In the genomic region with DNA sequence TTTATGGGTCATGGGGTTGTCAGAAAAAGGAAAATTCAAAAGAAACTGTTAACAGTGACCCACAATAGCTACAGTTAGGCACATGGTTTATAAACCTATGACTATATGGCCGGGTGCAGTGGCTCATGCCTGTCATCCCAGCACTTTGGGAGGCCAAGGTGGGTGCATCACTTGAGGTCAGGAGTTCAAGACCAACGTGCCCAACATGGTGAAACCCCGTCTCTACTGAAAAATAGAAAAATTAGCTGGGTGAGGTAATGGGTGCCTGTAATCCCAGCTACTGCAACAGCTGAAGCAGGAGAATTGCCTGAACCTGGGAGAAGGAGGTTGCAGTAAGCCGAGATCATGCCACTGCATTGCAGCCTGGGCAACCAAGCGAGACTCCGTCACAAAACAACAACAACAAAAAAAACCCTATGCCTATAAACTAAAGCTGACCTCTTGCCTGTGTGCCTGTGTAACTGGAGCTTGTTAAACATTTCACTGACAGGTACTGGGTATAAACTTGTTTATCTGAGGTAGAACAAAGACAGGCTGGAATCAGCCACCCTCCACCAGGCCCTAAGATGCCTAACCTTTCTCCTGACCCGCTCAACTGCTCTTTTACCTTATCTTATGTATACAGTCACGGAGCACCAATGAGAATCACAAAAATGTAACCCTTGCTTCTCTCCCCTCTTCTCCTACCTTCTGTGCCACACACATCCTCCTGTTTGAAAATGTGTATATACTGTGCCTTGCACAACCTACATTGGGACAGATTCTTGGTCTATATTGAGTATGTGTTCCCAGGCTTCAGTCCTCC, we compare ENCODE assay signal across 1 cellular context.
TF ChIP-seq lines count a peak whose summit lies in the region.

No MANE protein-coding gene starts in this region.

TF ChIP-seq in HepG2, 621 proteins besides CTCF, POLR2A, EP300 and RAD21 (continued from another document and continues in another):
- TF ChIP-seq ZNF329 (CRISPR knock-in tag; IDR thresholded peaks at IDR 0.05; ENCODE audit: low read depth): no peak
- no peak; the same call in 1 of the 2 replicates for TF ChIP-seq ZNF136 (CRISPR knock-in tag; IDR thresholded peaks at IDR 0.05; ENCODE audit: low read depth)
- TF ChIP-seq, protein P1, sequence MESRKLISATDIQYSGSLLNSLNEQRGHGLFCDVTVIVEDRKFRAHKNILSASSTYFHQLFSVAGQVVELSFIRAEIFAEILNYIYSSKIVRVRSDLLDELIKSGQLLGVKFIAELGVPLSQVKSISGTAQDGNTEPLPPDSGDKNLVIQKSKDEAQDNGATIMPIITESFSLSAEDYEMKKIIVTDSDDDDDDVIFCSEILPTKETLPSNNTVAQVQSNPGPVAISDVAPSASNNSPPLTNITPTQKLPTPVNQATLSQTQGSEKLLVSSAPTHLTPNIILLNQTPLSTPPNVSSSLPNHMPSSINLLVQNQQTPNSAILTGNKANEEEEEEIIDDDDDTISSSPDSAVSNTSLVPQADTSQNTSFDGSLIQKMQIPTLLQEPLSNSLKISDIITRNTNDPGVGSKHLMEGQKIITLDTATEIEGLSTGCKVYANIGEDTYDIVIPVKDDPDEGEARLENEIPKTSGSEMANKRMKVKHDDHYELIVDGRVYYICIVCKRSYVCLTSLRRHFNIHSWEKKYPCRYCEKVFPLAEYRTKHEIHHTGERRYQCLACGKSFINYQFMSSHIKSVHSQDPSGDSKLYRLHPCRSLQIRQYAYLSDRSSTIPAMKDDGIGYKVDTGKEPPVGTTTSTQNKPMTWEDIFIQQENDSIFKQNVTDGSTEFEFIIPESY (CRISPR knock-in tag; IDR thresholded peaks at IDR 0.05): no peak
- 0 out of 2 replicates have a peak, but pooled peaks have one; percentile 31 for TF ChIP-seq ZNF335 (CRISPR knock-in tag; IDR thresholded peaks at IDR 0.05)
- no peak for TF ChIP-seq RNF2 (conservative IDR thresholded peaks at IDR 0.05; ENCODE audit: low read depth)
- TF ChIP-seq MAF1 (CRISPR knock-in tag; IDR thresholded peaks at IDR 0.05; ENCODE audit: borderline replicate concordance): no peak
- TF ChIP-seq GATA4 (IDR thresholded peaks at IDR 0.05; ENCODE audit: borderline replicate concordance, low read depth): peak; percentile 86; the same call in 1 of the 2 replicates
- 0 out of 2 replicates have a peak, but pooled peaks have one; percentile 56 for TF ChIP-seq ZNF615 (CRISPR knock-in tag; IDR thresholded peaks at IDR 0.05; ENCODE audit: borderline replicate concordance)
- no peak for TF ChIP-seq ATAD3A (CRISPR knock-in tag; IDR thresholded peaks at IDR 0.05)
- 0 out of 2 replicates have a peak, but pooled peaks have one; percentile 55 for TF ChIP-seq ZNF232 (CRISPR knock-in tag; IDR thresholded peaks at IDR 0.05; ENCODE audit: borderline replicate concordance)
- TF ChIP-seq ZNF572 (CRISPR knock-in tag; IDR thresholded peaks at IDR 0.05): no peak
- TF ChIP-seq, protein P2, sequence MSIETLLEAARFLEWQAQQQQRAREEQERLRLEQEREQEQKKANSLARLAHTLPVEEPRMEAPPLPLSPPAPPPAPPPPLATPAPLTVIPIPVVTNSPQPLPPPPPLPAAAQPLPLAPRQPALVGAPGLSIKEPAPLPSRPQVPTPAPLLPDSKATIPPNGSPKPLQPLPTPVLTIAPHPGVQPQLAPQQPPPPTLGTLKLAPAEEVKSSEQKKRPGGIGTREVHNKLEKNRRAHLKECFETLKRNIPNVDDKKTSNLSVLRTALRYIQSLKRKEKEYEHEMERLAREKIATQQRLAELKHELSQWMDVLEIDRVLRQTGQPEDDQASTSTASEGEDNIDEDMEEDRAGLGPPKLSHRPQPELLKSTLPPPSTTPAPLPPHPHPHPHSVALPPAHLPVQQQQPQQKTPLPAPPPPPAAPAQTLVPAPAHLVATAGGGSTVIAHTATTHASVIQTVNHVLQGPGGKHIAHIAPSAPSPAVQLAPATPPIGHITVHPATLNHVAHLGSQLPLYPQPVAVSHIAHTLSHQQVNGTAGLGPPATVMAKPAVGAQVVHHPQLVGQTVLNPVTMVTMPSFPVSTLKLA (IDR thresholded peaks at IDR 0.05): no peak
- TF ChIP-seq, protein P3, sequence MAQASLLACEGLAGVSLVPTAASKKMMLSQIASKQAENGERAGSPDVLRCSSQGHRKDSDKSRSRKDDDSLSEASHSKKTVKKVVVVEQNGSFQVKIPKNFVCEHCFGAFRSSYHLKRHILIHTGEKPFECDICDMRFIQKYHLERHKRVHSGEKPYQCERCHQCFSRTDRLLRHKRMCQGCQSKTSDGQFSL (CRISPR knock-in tag; IDR thresholded peaks at IDR 0.05): no peak
- no peak; a peak in 1 of 4 replicates for TF ChIP-seq KLF16 (CRISPR knock-in tag; IDR thresholded peaks at IDR 0.05)
- TF ChIP-seq ZBTB7B (CRISPR knock-in tag; IDR thresholded peaks at IDR 0.05): peak; percentile 31; the same call in 1 of the 2 replicates
- TF ChIP-seq, protein P4, sequence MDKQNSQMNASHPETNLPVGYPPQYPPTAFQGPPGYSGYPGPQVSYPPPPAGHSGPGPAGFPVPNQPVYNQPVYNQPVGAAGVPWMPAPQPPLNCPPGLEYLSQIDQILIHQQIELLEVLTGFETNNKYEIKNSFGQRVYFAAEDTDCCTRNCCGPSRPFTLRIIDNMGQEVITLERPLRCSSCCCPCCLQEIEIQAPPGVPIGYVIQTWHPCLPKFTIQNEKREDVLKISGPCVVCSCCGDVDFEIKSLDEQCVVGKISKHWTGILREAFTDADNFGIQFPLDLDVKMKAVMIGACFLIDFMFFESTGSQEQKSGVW (CRISPR knock-in tag; IDR thresholded peaks at IDR 0.05; ENCODE audit: borderline replicate concordance): no peak
- TF ChIP-seq YEATS2 (CRISPR knock-in tag; IDR thresholded peaks at IDR 0.05; ENCODE audit: borderline replicate concordance): no peak
- no peak for TF ChIP-seq MATR3 (CRISPR knock-in tag; IDR thresholded peaks at IDR 0.05)
- TF ChIP-seq, protein P5, sequence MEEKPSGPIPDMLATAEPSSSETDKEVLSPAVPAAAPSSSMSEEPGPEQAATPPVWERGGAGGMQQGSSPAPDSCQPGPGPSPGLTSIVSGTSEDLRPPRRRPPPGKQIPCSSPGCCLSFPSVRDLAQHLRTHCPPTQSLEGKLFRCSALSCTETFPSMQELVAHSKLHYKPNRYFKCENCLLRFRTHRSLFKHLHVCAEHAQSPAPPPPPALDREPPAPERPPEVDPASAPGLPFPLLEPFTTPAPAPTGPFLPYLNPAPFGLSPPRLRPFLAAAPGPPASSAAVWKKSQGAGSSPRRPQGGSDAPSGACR (CRISPR knock-in tag; IDR thresholded peaks at IDR 0.05): no peak; the same call in 1 of the 2 replicates
- peak; percentile 76; the same call in 1 of the 2 replicates for TF ChIP-seq CREM (IDR thresholded peaks at IDR 0.05)
- TF ChIP-seq CREM (CRISPR knock-in tag; IDR thresholded peaks at IDR 0.05): no peak
- TF ChIP-seq, protein P6, sequence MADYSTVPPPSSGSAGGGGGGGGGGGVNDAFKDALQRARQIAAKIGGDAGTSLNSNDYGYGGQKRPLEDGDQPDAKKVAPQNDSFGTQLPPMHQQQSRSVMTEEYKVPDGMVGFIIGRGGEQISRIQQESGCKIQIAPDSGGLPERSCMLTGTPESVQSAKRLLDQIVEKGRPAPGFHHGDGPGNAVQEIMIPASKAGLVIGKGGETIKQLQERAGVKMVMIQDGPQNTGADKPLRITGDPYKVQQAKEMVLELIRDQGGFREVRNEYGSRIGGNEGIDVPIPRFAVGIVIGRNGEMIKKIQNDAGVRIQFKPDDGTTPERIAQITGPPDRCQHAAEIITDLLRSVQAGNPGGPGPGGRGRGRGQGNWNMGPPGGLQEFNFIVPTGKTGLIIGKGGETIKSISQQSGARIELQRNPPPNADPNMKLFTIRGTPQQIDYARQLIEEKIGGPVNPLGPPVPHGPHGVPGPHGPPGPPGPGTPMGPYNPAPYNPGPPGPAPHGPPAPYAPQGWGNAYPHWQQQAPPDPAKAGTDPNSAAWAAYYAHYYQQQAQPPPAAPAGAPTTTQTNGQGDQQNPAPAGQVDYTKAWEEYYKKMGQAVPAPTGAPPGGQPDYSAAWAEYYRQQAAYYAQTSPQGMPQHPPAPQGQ (CRISPR knock-in tag; IDR thresholded peaks at IDR 0.05; ENCODE audit: borderline replicate concordance): no peak
- TF ChIP-seq SMC3 (IDR thresholded peaks at IDR 0.05; ENCODE audit: low read length): no peak
- TF ChIP-seq PRMT3 (CRISPR knock-in tag; IDR thresholded peaks at IDR 0.05; ENCODE audit: borderline replicate concordance, low read depth): no peak
- TF ChIP-seq MXD4 (CRISPR knock-in tag; IDR thresholded peaks at IDR 0.05): peak; percentile 70
- TF ChIP-seq ZNF317 (CRISPR knock-in tag; IDR thresholded peaks at IDR 0.05): no peak; the same call in 1 of the 2 replicates
- TF ChIP-seq ZNF552 (CRISPR knock-in tag; IDR thresholded peaks at IDR 0.05; ENCODE audit: borderline replicate concordance): no peak
- TF ChIP-seq SALL2 (CRISPR knock-in tag; IDR thresholded peaks at IDR 0.05): no peak
- TF ChIP-seq GTF2F1 (IDR thresholded peaks at IDR 0.05; ENCODE audit: low read length): no peak
- no peak for TF ChIP-seq ZNF569 (CRISPR knock-in tag; IDR thresholded peaks at IDR 0.05; ENCODE audit: borderline replicate concordance)
- no peak; the same call in 1 of the 2 replicates for TF ChIP-seq JUNB (CRISPR knock-in tag; IDR thresholded peaks at IDR 0.05; ENCODE audit: borderline replicate concordance)
- TF ChIP-seq ZFX (CRISPR knock-in tag; IDR thresholded peaks at IDR 0.05; ENCODE audit: low read depth): peak; percentile 63
- TF ChIP-seq ZBTB1 (CRISPR knock-in tag; IDR thresholded peaks at IDR 0.05; ENCODE audit: borderline replicate concordance): no peak
- no peak for TF ChIP-seq ZNF7 (CRISPR knock-in tag; IDR thresholded peaks at IDR 0.05)
- TF ChIP-seq NBN (conservative IDR thresholded peaks at IDR 0.05): no peak
- TF ChIP-seq, protein P7, sequence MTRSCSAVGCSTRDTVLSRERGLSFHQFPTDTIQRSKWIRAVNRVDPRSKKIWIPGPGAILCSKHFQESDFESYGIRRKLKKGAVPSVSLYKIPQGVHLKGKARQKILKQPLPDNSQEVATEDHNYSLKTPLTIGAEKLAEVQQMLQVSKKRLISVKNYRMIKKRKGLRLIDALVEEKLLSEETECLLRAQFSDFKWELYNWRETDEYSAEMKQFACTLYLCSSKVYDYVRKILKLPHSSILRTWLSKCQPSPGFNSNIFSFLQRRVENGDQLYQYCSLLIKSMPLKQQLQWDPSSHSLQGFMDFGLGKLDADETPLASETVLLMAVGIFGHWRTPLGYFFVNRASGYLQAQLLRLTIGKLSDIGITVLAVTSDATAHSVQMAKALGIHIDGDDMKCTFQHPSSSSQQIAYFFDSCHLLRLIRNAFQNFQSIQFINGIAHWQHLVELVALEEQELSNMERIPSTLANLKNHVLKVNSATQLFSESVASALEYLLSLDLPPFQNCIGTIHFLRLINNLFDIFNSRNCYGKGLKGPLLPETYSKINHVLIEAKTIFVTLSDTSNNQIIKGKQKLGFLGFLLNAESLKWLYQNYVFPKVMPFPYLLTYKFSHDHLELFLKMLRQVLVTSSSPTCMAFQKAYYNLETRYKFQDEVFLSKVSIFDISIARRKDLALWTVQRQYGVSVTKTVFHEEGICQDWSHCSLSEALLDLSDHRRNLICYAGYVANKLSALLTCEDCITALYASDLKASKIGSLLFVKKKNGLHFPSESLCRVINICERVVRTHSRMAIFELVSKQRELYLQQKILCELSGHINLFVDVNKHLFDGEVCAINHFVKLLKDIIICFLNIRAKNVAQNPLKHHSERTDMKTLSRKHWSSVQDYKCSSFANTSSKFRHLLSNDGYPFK (CRISPR knock-in tag; IDR thresholded peaks at IDR 0.05; ENCODE audit: borderline replicate concordance): no peak
- TF ChIP-seq, protein P8, sequence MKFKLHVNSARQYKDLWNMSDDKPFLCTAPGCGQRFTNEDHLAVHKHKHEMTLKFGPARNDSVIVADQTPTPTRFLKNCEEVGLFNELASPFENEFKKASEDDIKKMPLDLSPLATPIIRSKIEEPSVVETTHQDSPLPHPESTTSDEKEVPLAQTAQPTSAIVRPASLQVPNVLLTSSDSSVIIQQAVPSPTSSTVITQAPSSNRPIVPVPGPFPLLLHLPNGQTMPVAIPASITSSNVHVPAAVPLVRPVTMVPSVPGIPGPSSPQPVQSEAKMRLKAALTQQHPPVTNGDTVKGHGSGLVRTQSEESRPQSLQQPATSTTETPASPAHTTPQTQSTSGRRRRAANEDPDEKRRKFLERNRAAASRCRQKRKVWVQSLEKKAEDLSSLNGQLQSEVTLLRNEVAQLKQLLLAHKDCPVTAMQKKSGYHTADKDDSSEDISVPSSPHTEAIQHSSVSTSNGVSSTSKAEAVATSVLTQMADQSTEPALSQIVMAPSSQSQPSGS (CRISPR knock-in tag; IDR thresholded peaks at IDR 0.05): peak; percentile 40; the same call in 1 of the 2 replicates
- TF ChIP-seq HOXA7 (CRISPR knock-in tag; IDR thresholded peaks at IDR 0.05): no peak
- no peak for TF ChIP-seq ZNF33B (CRISPR knock-in tag; IDR thresholded peaks at IDR 0.05)
- no peak for TF ChIP-seq TBP (CRISPR knock-in tag; IDR thresholded peaks at IDR 0.05)
- no peak; the same call in none of the 2 replicates for TF ChIP-seq HNF4G (IDR thresholded peaks at IDR 0.05; ENCODE audit: borderline replicate concordance, low read depth, low read length)
- TF ChIP-seq HNF4G (CRISPR knock-in tag; IDR thresholded peaks at IDR 0.05; ENCODE audit: borderline replicate concordance, low read depth): no peak
- TF ChIP-seq MAFK (conservative IDR thresholded peaks at IDR 0.05 in 1 of 2, IDR thresholded peaks at IDR 0.05 in 1 of 2; ENCODE audit: low read length in 2 of 2): no peak
- TF ChIP-seq MTA3 (CRISPR knock-in tag; IDR thresholded peaks at IDR 0.05): no peak
- no peak for TF ChIP-seq ZNF496 (CRISPR knock-in tag; IDR thresholded peaks at IDR 0.05; ENCODE audit: insufficient replicate concordance)
- TF ChIP-seq ZNF781 (CRISPR knock-in tag; IDR thresholded peaks at IDR 0.05; ENCODE audit: borderline replicate concordance, not compliant biosample characterization): no peak
- no peak for TF ChIP-seq PHB2 (IDR thresholded peaks at IDR 0.05; ENCODE audit: partially characterized antibody)
- TF ChIP-seq, protein P9, sequence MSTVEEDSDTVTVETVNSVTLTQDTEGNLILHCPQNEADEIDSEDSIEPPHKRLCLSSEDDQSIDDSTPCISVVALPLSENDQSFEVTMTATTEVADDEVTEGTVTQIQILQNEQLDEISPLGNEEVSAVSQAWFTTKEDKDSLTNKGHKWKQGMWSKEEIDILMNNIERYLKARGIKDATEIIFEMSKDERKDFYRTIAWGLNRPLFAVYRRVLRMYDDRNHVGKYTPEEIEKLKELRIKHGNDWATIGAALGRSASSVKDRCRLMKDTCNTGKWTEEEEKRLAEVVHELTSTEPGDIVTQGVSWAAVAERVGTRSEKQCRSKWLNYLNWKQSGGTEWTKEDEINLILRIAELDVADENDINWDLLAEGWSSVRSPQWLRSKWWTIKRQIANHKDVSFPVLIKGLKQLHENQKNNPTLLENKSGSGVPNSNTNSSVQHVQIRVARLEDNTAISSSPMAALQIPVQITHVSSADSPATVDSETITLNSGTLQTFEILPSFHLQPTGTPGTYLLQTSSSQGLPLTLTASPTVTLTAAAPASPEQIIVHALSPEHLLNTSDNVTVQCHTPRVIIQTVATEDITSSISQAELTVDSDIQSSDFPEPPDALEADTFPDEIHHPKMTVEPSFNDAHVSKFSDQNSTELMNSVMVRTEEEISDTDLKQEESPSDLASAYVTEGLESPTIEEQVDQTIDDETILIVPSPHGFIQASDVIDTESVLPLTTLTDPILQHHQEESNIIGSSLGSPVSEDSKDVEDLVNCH (CRISPR knock-in tag; IDR thresholded peaks at IDR 0.05): no peak
- TF ChIP-seq POLR2G (IDR thresholded peaks at IDR 0.05; ENCODE audit: low read depth, low read length): no peak
- TF ChIP-seq, protein P10, sequence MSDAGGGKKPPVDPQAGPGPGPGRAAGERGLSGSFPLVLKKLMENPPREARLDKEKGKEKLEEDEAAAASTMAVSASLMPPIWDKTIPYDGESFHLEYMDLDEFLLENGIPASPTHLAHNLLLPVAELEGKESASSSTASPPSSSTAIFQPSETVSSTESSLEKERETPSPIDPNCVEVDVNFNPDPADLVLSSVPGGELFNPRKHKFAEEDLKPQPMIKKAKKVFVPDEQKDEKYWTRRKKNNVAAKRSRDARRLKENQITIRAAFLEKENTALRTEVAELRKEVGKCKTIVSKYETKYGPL (CRISPR knock-in tag; IDR thresholded peaks at IDR 0.05): no peak
